Comparison of ENCODE assay signal across 8 cellular contexts in genomic region chr6:39166189-39166917, GRCh38. TPM values are rescaled to one million over a fixed set of nuclear protein-coding genes. Genes with fewer than 3 reads are reported as not detected.
DNase-seq lines count a peak whose midpoint lies in the region; FAIRE-seq and TF ChIP-seq lines count a peak whose summit lies in the region.

No MANE protein-coding gene starts in this region.

- no peak overlapping the region for H3K9ac ChIP-seq in SK-N-SH

- no peaks in the 10 kb centered on the region for H4K20me1 ChIP-seq in SK-N-SH (ENCODE audit: insufficient read depth)

- H3K4me3 ChIP-seq in SK-N-SH (ENCODE audit: low read depth in 2 of 2, low read length in 1 of 2) = no peak overlapping the region; a peak in 1 of 4 replicates
- H3K4me3 ChIP-seq in cardiac muscle cell = no peak overlapping the region
- no peak overlapping the region for H3K4me3 ChIP-seq in prostate gland
- no peak overlapping the region for H3K4me3 ChIP-seq in vagina

- H3K4me1 ChIP-seq in SK-N-SH (ENCODE audit: control insufficient read depth in 1 of 2, insufficient read depth in 2 of 2, low read depth in 1 of 2, low read length in 1 of 2) (no peaks in the 10 kb centered on the region; a peak in 1 of 4 replicates), cardiac muscle cell (ENCODE audit: low read depth) (no peaks in the 10 kb centered on the region), prostate gland (replicated peaks) (no peaks in the 10 kb centered on the region), vagina (no peaks in the 10 kb centered on the region)

- TF ChIP-seq CTCF in 22Rv1 (IDR thresholded peaks at IDR 0.05) = peak; percentile 94
- TF ChIP-seq CTCF in SK-N-SH (IDR thresholded peaks at IDR 0.05) = peak; percentile 70
- TF ChIP-seq CTCF in cardiac muscle cell (IDR thresholded peaks at IDR 0.05; ENCODE audit: low read depth, low read length) = peak; percentile 85
- peak; percentile 72 to 93 (median 88) for TF ChIP-seq CTCF in prostate gland (IDR thresholded peaks at IDR 0.05)
- TF ChIP-seq CTCF in vagina (IDR thresholded peaks at IDR 0.05) = peak; percentile 65 to 71 (median 69)

- H3K4me2 ChIP-seq in SK-N-SH = no peak overlapping the region

- CTCF ChIA-PET in SK-N-SH (lab: Yijun Ruan, JAX) = interaction anchor here (0.6 to 12.4 kb wide), 56 partner anchors 8 to 302 kb away, joined by 3 to 457 read pairs (median 5); partner anchors contain the start of genes KCNK16, KCNK17 and KCNK5

- DNase-seq in GM18507 (ENCODE audit: extremely low spot score, insufficient read length, low read depth) (peak; percentile 56), NCI-H1048 (lab: John Stamatoyannopoulos, UW) (peak; percentile 45), SK-N-SH (peak; percentile 89), cardiac muscle cell (ENCODE audit: low read depth in 1 of 2, low spot score in 1 of 2) (peak; percentile 66 to 86), prostate gland (ENCODE audit: low spot score) (peak; percentile 63), vagina (ENCODE audit: extremely low spot score in 2 of 2) (no peak)
- peak; percentile 87 for DNase-seq in activated naive CD4-positive, alpha-beta T cell treated with anti-CD3 and anti-CD28 coated beads, Interleukin-2, amount 50 U/mL, for 16 hours

- H3K9me3 ChIP-seq in SK-N-SH (no peaks in the 10 kb centered on the region), cardiac muscle cell (ENCODE audit: low read depth) (no peaks in the 10 kb centered on the region), prostate gland (no peaks in the 10 kb centered on the region), vagina (no peaks in the 10 kb centered on the region)

- FAIRE-seq in GM18507 (lab: Jason Lieb, UNC) = peak; percentile 81

- no peak overlapping the region for H2AFZ ChIP-seq in SK-N-SH (ENCODE audit: low read depth)

- no peaks in the 10 kb centered on the region for H3K9me2 ChIP-seq in SK-N-SH

- intact Hi-C loops in prostate gland (cut with DNase I) = loop anchor here (1.0 kb wide), 1 partner anchor 137 kb away; no protein-coding TSS in a partner anchor
- intact Hi-C loops in vagina (cut with DNase I) = loop anchor here (5.0 kb wide), 1 partner anchor 136 kb away; no protein-coding TSS in a partner anchor

- H3K27ac ChIP-seq in 22Rv1 (no peak overlapping the region), SK-N-SH (ENCODE audit: low read depth in 2 of 2, low read length in 1 of 2) (no peak overlapping the region), cardiac muscle cell (no peak overlapping the region), prostate gland (no peak overlapping the region), vagina (no peak overlapping the region)

- H3K27me3 ChIP-seq in SK-N-SH (ENCODE audit: insufficient read depth) = no peaks in the 10 kb centered on the region
- peaks cover 26% of the 10 kb centered on the region for H3K27me3 ChIP-seq in cardiac muscle cell
- no peaks in the 10 kb centered on the region for H3K27me3 ChIP-seq in prostate gland (replicated peaks; ENCODE audit: insufficient read depth)
- H3K27me3 ChIP-seq in vagina = no peaks in the 10 kb centered on the region

- POLR2A ChIA-PET in SK-N-SH (lab: Yijun Ruan, JAX) = no interaction called here

- TF ChIP-seq EP300 in SK-N-SH (IDR thresholded peaks at IDR 0.05; ENCODE audit: borderline replicate concordance in 1 of 2, low read depth in 1 of 2, low read length in 1 of 2) = no peak

- no peaks in the 10 kb centered on the region for H3K36me3 ChIP-seq in SK-N-SH (replicated peaks in 1 of 2; ENCODE audit: control insufficient read depth in 1 of 2, insufficient read depth in 2 of 2, low read length in 1 of 2)
- no peaks in the 10 kb centered on the region for H3K36me3 ChIP-seq in cardiac muscle cell
- H3K36me3 ChIP-seq in prostate gland = no peaks in the 10 kb centered on the region
- H3K36me3 ChIP-seq in vagina = no peaks in the 10 kb centered on the region

- no peaks in the 10 kb centered on the region for H3F3A ChIP-seq in SK-N-SH (replicated peaks; ENCODE audit: insufficient read depth)

- H3K79me2 ChIP-seq in SK-N-SH (ENCODE audit: insufficient read depth) = no peaks in the 10 kb centered on the region

- WGBS in SK-N-SH (ENCODE audit: low lambda C conversion rate) = 26% methylated on average over 17 of the region's 20 CpGs
- 32% methylated on average over 20 of the region's 20 CpGs for WGBS in prostate gland

- TF ChIP-seq POLR2A in prostate gland (IDR thresholded peaks at IDR 0.05) (no peak), vagina (IDR thresholded peaks at IDR 0.05) (no peak)

- TF ChIP-seq RAD21 in SK-N-SH (IDR thresholded peaks at IDR 0.05; ENCODE audit: low read length) = peak; percentile 92

TF ChIP-seq in SK-N-SH, 30 proteins besides CTCF, POLR2A, EP300 and RAD21:
- no peak for TF ChIP-seq SIN3A (IDR thresholded peaks at IDR 0.05; ENCODE audit: borderline replicate concordance, low read depth, low read length)
- TF ChIP-seq ELF1 (IDR thresholded peaks at IDR 0.05) = no peak
- no peak for TF ChIP-seq REST (IDR thresholded peaks at IDR 0.05; ENCODE audit: low read depth, low read length)
- TF ChIP-seq NRF1 (IDR thresholded peaks at IDR 0.05; ENCODE audit: low read depth, low read length) = 0 out of 2 replicates have a peak, but pooled peaks have one; percentile 17
- TF ChIP-seq CHD2 (IDR thresholded peaks at IDR 0.05; ENCODE audit: low read length, partially characterized antibody) = no peak
- TF ChIP-seq, protein P1, sequence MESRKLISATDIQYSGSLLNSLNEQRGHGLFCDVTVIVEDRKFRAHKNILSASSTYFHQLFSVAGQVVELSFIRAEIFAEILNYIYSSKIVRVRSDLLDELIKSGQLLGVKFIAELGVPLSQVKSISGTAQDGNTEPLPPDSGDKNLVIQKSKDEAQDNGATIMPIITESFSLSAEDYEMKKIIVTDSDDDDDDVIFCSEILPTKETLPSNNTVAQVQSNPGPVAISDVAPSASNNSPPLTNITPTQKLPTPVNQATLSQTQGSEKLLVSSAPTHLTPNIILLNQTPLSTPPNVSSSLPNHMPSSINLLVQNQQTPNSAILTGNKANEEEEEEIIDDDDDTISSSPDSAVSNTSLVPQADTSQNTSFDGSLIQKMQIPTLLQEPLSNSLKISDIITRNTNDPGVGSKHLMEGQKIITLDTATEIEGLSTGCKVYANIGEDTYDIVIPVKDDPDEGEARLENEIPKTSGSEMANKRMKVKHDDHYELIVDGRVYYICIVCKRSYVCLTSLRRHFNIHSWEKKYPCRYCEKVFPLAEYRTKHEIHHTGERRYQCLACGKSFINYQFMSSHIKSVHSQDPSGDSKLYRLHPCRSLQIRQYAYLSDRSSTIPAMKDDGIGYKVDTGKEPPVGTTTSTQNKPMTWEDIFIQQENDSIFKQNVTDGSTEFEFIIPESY (IDR thresholded peaks at IDR 0.05; ENCODE audit: borderline replicate concordance, low read depth) = no peak
- 0 out of 2 replicates have a peak, but pooled peaks have one; percentile 38 for TF ChIP-seq MAX (IDR thresholded peaks at IDR 0.05; ENCODE audit: low read depth)
- peak; percentile 88 for TF ChIP-seq SMC3 (IDR thresholded peaks at IDR 0.05; ENCODE audit: low read depth, low read length)
- peak; percentile 21; the same call in 1 of the 2 replicates for TF ChIP-seq GATA2 (CRISPR knock-in tag; IDR thresholded peaks at IDR 0.05)
- no peak for TF ChIP-seq FOXJ3 (CRISPR knock-in tag; IDR thresholded peaks at IDR 0.05)

RNA-seq across cellular contexts. Expression of gene SAYSD1, which starts 51.4 kb away (rescaled TPM):
- 6.1 and 7.2 TPM in 2 replicates for polyA plus RNA-seq in SK-N-SH (2012; rRNA removed)
- 8.2 TPM in 2 replicates for polyA plus RNA-seq in SK-N-SH (2012; cell fraction: cytosol; rRNA removed)
- 4.6 and 5.9 TPM in 2 replicates for polyA plus RNA-seq in SK-N-SH (2012; cell fraction: nucleus; rRNA removed)
- total RNA-seq in cardiac muscle cell = 9.9 and 10.6 TPM in 2 replicates
- polyA plus RNA-seq in cardiac muscle cell = 9.9 and 12.4 TPM in 2 replicates
- 10 to 100 TPM; 23.8 to 25.4 TPM for total RNA-seq in prostate gland
- 10.6 TPM for total RNA-seq in vagina

Comparison
In these comparisons a context has a peak if more than half of its experiments do, and no peak if none do; other contexts are left out.
1. DNase-seq: peak in GM18507 (single experiment), NCI-H1048 (single experiment), SK-N-SH (single experiment), activated naive CD4-positive, alpha-beta T cell treated with anti-CD3 and anti-CD28 coated beads, Interleukin-2, amount 50 U/mL, for 16 hours (single experiment), cardiac muscle cell (2 of 2) and prostate gland (single experiment); none in vagina (0 of 2).
2. Peak in every context shown above with its lines, with median percentiles within 50 percentile points of each other: CTCF ChIP-seq.